Comparison of ENCODE assay signal across 15 cellular contexts in genomic region chr2:125280276-125280675, GRCh38.
"Had no signal": no experiment of that assay in that cellular context is flagged by ENCODE, and none has a peak within 500 bp of the region (broad histone marks: within the 10 kb centered on the region; RNA-seq: fewer than 3 reads in every experiment).

No MANE protein-coding gene starts in this region.

- FAIRE-seq: frontal cortex, small intestine had no signal

- H3K4me1 ChIP-seq: heart left ventricle, right atrium auricular region had no signal

- H3K9me3 ChIP-seq: right atrium auricular region had no signal

- H3K27ac ChIP-seq: dorsolateral prefrontal cortex, heart left ventricle, right atrium auricular region had no signal

- H3K4me3 ChIP-seq: dorsolateral prefrontal cortex, heart left ventricle, right atrium auricular region had no signal

- ATAC-seq: heart left ventricle; naive thymus-derived CD4-positive, alpha-beta T cell had no signal

- DNase-seq: cortex of kidney; dorsolateral prefrontal cortex; effector CD8-positive, alpha-beta T cell; heart left ventricle; hippocampal formation; mesendoderm; naive thymus-derived CD4-positive, alpha-beta T cell; nephron progenitor cell; posterior cingulate gyrus; small intestine; stimulated activated CD4-positive, alpha-beta T cell treated with anti-CD3 and anti-CD28 coated beads, Interleukin-12 subunit alpha, Interleukin-12 subunit beta, amount 100 ng/mL, for 4 hours; stimulated activated naive CD4-positive, alpha-beta T cell treated with Interleukin-2 at 50 U/mL for 16 hours; trophoblast cell had no signal

- H3K36me3 ChIP-seq: heart left ventricle, right atrium auricular region had no signal

- H3K27me3 ChIP-seq: heart left ventricle, right atrium auricular region had no signal
